In the genomic region with DNA sequence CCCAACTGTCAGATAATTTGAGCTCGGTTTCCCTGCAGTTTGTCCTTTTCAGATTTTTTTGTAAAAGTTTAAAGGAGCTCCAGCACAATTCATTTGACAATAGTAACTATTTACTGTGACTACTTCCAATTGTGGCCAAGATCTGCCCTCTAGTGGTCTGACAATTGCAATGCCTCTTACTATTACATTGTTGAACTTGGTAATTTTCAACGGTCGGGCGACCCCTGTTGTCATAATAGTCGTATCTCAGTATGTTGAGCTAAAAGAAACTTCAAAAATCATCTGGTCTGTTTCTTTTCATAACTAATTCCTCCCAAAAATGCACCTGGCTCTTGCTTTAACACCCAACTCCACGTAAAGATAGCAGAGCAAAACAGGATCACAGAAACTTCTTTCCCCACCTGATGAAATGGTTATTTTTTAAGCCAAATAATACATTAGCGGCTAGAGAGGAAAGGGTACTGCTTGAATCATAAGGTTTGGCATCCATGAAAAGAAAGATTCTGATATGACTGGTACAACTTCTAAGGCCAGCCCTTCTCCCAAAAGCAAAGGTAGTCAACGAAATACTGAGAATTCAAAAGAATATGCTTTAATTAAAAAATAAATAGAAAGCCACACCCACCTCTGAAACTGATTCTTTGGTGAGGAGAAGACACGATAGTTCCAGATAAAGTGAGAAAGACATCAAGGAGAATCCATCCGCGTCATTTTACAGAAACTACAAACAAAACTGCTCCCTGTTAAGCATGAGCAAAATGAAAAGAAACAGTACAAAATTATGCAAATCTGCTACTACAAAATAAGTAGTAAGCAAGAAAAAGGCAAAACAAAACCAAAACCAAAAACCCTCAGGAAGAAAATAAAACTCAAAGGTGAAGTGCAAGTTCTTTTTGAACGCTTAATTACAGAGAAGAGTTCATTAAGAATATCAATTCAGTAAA, we compare ENCODE assay signal across 8 cellular contexts.
DNase-seq lines count a peak whose midpoint lies in the region; ATAC-seq lines count a peak whose summit lies in the region.

No MANE protein-coding gene starts in this region.

- H4K8ac ChIP-seq in mesendoderm (ENCODE audit: low read depth, low read length), result no peak overlapping the region

- no peak overlapping the region for H2BK120ac ChIP-seq in mesendoderm (ENCODE audit: low read depth, low read length)

- H2BK15ac ChIP-seq in mesendoderm (replicated peaks; ENCODE audit: low read depth), result no peak overlapping the region

- no CpG with 5 or more reads among the region's 12 CpGs for WGBS in mesendoderm (ENCODE audit: extremely low coverage, insufficient coverage, low lambda C conversion rate)

- no peaks in the 10 kb centered on the region for H3K79me1 ChIP-seq in mesendoderm (ENCODE audit: low read length)

- peak; percentile 35 for DNase-seq in COLO668 (lab: John Stamatoyannopoulos, UW; ENCODE audit: unreplicated experiment)
- peak; percentile 89 for DNase-seq in NCI-H748 treated with DMSO at 0.1 percent for 48 hours (lab: John Stamatoyannopoulos, UW)
- peak; percentile 49 to 51 for DNase-seq in activated CD4-positive, alpha-beta T cell treated with anti-CD3 and anti-CD28 coated beads, Interleukin-2, amount 50 U/mL, for 4 hours
- DNase-seq in ecto neural progenitor cell (ENCODE audit: low spot score), result peak; percentile 60
- DNase-seq in mesendoderm, result peak; percentile 82
- peak; percentile 31 to 33 for DNase-seq in stimulated activated CD8-positive, alpha-beta memory T cell treated with anti-CD3 and anti-CD28 coated beads, Interleukin-2, amount 100 ng/mL, for 48 hours (ENCODE audit: low read depth in 2 of 2)

- H3K4ac ChIP-seq in mesendoderm (ENCODE audit: low read depth, low read length), result no peak overlapping the region

- no peaks in the 10 kb centered on the region for H3K27me3 ChIP-seq in mesendoderm (ENCODE audit: insufficient read depth, low read length, poor library complexity)

- no peak overlapping the region for H3K23ac ChIP-seq in mesendoderm (ENCODE audit: low read length)

- H3K4me1 ChIP-seq in mesendoderm (ENCODE audit: control insufficient read depth, low read depth, low read length), result peaks cover 3% of the 10 kb centered on the region

- H3K56ac ChIP-seq in mesendoderm (ENCODE audit: low read length), result peak overlapping the region; percentile 32

- no peak overlapping the region for H3K9ac ChIP-seq in mesendoderm (ENCODE audit: low read length)

- no peaks in the 10 kb centered on the region for H3K79me2 ChIP-seq in mesendoderm (ENCODE audit: control insufficient read depth, insufficient read depth, low read length)

- no peak overlapping the region for H3K4me3 ChIP-seq in mesendoderm (ENCODE audit: low read length)

- no peak overlapping the region for H3K27ac ChIP-seq in mesendoderm (ENCODE audit: low read depth, low read length)

- peak overlapping the region; percentile 37 for H4K5ac ChIP-seq in mesendoderm (ENCODE audit: low read length)

- ATAC-seq in GM19463 (IDR thresholded peaks at IDR 0.05; ENCODE audit: unreplicated experiment) (peak; percentile 77), HG03558 (IDR thresholded peaks at IDR 0.05; ENCODE audit: extremely low read depth, unreplicated experiment) (peak; percentile 91)

- no peak overlapping the region for H2BK5ac ChIP-seq in mesendoderm (ENCODE audit: low read length)

- no peak overlapping the region for H3K18ac ChIP-seq in mesendoderm (ENCODE audit: low read length)

- H3K36me3 ChIP-seq in mesendoderm (ENCODE audit: control insufficient read depth, insufficient read depth, low read length), result no peaks in the 10 kb centered on the region

- no peak overlapping the region for H3K4me2 ChIP-seq in mesendoderm (ENCODE audit: low read length)

- no peak overlapping the region for H2AK5ac ChIP-seq in mesendoderm (ENCODE audit: low read length)

Comparison
In these comparisons a context has a peak if more than half of its experiments do, and no peak if none do; other contexts are left out.
1. DNase-seq: peak in every context shown above with its lines; median percentile 89 in NCI-H748 treated with DMSO at 0.1 percent for 48 hours; 82 in mesendoderm; 60 in ecto neural progenitor cell; 50 in activated CD4-positive, alpha-beta T cell treated with anti-CD3 and anti-CD28 coated beads, Interleukin-2, amount 50 U/mL, for 4 hours; 35 in COLO668; 32 in stimulated activated CD8-positive, alpha-beta memory T cell treated with anti-CD3 and anti-CD28 coated beads, Interleukin-2, amount 100 ng/mL, for 48 hours.